In the genomic region with DNA sequence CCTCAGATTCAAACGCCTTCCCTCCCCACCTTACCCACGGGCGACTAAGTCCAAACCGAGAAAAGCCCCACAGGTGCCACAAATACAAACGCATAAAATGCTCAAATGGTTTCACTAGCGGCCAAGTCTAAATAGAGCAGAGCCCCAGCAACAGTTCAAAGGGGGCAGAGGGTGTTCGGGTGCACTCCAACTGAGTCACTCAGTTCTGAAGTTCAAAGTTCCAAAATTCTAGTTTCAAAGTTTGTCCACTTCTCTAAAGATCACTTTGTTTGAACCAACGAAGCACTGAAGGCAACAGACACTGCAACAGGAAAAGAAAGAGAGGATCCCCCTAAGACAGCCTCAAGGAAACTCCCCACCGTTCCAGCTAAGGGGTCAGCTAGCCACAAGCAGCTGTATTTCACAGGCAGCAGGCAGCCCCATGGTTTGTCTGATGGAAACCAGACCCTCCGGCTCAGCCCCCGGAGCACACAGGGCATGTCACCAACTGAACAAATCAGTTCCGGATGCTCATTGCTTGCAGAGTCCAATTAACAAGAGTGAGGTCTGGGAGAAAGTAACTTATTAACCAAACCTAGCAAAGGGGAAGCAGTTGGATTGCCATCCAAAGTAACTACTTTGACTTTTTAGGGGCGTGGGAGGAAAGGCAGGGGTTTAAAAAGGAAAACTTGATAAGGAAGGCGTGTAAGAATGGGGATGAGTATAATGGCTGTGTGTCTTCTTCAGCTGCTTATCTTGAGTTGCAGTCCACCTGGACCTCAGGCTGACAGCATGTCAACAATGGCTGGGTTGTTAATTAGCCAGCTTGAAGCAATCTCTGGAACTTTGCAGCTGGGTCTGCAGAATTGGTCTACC, we compare ENCODE assay signal across 17 cellular contexts.
DNase-seq lines count a peak whose midpoint lies in the region; ATAC-seq, FAIRE-seq and TF ChIP-seq lines count a peak whose summit lies in the region.
"Had no signal": no experiment of that assay in that cellular context is flagged by ENCODE, and none has a peak within 500 bp of the region (broad histone marks: within the 10 kb centered on the region; RNA-seq: fewer than 3 reads in every experiment).

No MANE protein-coding gene starts in this region.

- peak overlapping the region; percentile 2 for H3K4me2 ChIP-seq in trophoblast cell (ENCODE audit: low read length)

- H3K27ac ChIP-seq in trophoblast cell (ENCODE audit: low read depth, low read length) (no peak overlapping the region), RWPE1 (no peak overlapping the region)
- H3K27ac ChIP-seq: dorsolateral prefrontal cortex had no signal

- FAIRE-seq in frontal cortex (lab: Jason Lieb, UNC): no peak
- FAIRE-seq: bronchial epithelial cell, GM19239 had no signal

- no peaks in the 10 kb centered on the region for H3K36me3 ChIP-seq in trophoblast cell (ENCODE audit: control insufficient read depth in 1 of 2, insufficient read depth in 2 of 2, low read length in 2 of 2)

- no peak overlapping the region for H2BK12ac ChIP-seq in trophoblast cell (ENCODE audit: low read length)

- H2AFZ ChIP-seq in trophoblast cell (ENCODE audit: insufficient read depth, low read length, poor library complexity): no peak overlapping the region

- no peaks in the 10 kb centered on the region for H3K27me3 ChIP-seq in trophoblast cell (ENCODE audit: insufficient read depth, low read length)
- H3K27me3 ChIP-seq: dorsolateral prefrontal cortex had no signal

- no peak overlapping the region for H2BK120ac ChIP-seq in trophoblast cell (ENCODE audit: insufficient read depth, low read length, poor library complexity)

- H4K8ac ChIP-seq in trophoblast cell (ENCODE audit: low read depth, low read length): no peak overlapping the region

- CTCF ChIA-PET in RWPE1 (lab: Yijun Ruan, JAX): no interaction called here

- H2BK5ac ChIP-seq in trophoblast cell (ENCODE audit: low read depth, low read length, poor library complexity): no peak overlapping the region

- no peak overlapping the region for H3K18ac ChIP-seq in trophoblast cell (ENCODE audit: low read length)

- H3K9ac ChIP-seq in trophoblast cell (ENCODE audit: low read length): no peak overlapping the region

- no peak overlapping the region for H4K91ac ChIP-seq in trophoblast cell (ENCODE audit: low read depth, low read length)

- H2AK5ac ChIP-seq in trophoblast cell (ENCODE audit: low read length): no peak overlapping the region

- no peak for TF ChIP-seq CTCF in GM13977 (IDR thresholded peaks at IDR 0.05; ENCODE audit: extremely low read depth, insufficient read depth, missing control alignments)
- no peak for TF ChIP-seq CTCF in RWPE1 (conservative IDR thresholded peaks at IDR 0.05; ENCODE audit: low read depth)

- no peak overlapping the region for H3K4ac ChIP-seq in trophoblast cell (ENCODE audit: low read depth, low read length)

- no peak overlapping the region for H3K4me3 ChIP-seq in trophoblast cell (ENCODE audit: low read depth, low read length)
- H3K4me3 ChIP-seq: dorsolateral prefrontal cortex had no signal

- no peak overlapping the region for H4K12ac ChIP-seq in trophoblast cell (ENCODE audit: low read depth, low read length)

- no peak overlapping the region for H3K23ac ChIP-seq in trophoblast cell (ENCODE audit: low read length)

- DNase-seq in GM13977 (ENCODE audit: low spot score) (peak; percentile 8), SK-N-DZ (ENCODE audit: low spot score) (peak; percentile 94), kidney tubule cell (ENCODE audit: low spot score) (peak; percentile 38), trophoblast cell (no peak), RWPE1 (ENCODE audit: low spot score) (no peak), frontal cortex (ENCODE audit: low spot score in 2 of 2) (no peak)
- DNase-seq: activated naive CD8-positive, alpha-beta T cell treated with anti-CD3 and anti-CD28 coated beads, Interleukin-2, amount 10 ng/mL, durations not matched to agents 7 days and 5 days; CD4-positive, alpha-beta memory T cell; head of caudate nucleus; right cardiac atrium; stimulated activated naive CD8-positive, alpha-beta T cell treated with anti-CD3 and anti-CD28 coated beads, Interleukin-15, Interleukin-2, amounts not matched to agents 100 U/mL and 50 U/mL, for 24 hours had no signal

- in situ Hi-C loops in GM13977 (cut with MboI; ENCODE audit: low pct_unique_long_range_greater_than_20kb, low sequenced_read_pairs, unreplicated experiment): no loop called here

- no peaks in the 10 kb centered on the region for H3K79me1 ChIP-seq in trophoblast cell (ENCODE audit: low read length)

- ATAC-seq in HG03354 (IDR thresholded peaks at IDR 0.05; ENCODE audit: poor library complexity, severe bottlenecking, unreplicated experiment) (no peak), HG03175 (IDR thresholded peaks at IDR 0.05; ENCODE audit: unreplicated experiment) (no peak)
- ATAC-seq: Panc1; right cardiac atrium; stimulated activated naive CD8-positive, alpha-beta T cell treated with anti-CD3 and anti-CD28 coated beads, Interleukin-15, Interleukin-2, amounts not matched to agents 100 U/mL and 50 U/mL, for 24 hours had no signal

- H3K4me1 ChIP-seq in trophoblast cell (ENCODE audit: control insufficient read depth in 1 of 2, insufficient read depth in 2 of 2, low read length in 2 of 2): peaks cover 0 to 2% of the 10 kb centered on the region in 2 experiments

- no peak overlapping the region for H3K14ac ChIP-seq in trophoblast cell (ENCODE audit: low read length)

- no peaks in the 10 kb centered on the region for H3K9me3 ChIP-seq in trophoblast cell (ENCODE audit: insufficient read depth, low read depth, low read length)

- no peaks in the 10 kb centered on the region for H3K79me2 ChIP-seq in trophoblast cell (ENCODE audit: control insufficient read depth, insufficient read depth, low read length, poor library complexity)

- WGBS in trophoblast cell (ENCODE audit: extremely low coverage, insufficient coverage, insufficient read length): no CpG with 5 or more reads among the region's 14 CpGs

- POLR2A ChIA-PET in RWPE1 (lab: Yijun Ruan, JAX; ENCODE audit: low non-redundant PET): no interaction called here

Comparison
In these comparisons a context has a peak if more than half of its experiments do, and no peak if none do; other contexts are left out.
1. DNase-seq: peak in GM13977 (single experiment), SK-N-DZ (single experiment) and kidney tubule cell (single experiment); none in trophoblast cell (0 of 2), RWPE1 (single experiment) and frontal cortex (0 of 2).